ENCODE assay signal across 8 cellular contexts in genomic region chr22:42080287-42080686, GRCh38. TPM values are rescaled to one million over a fixed set of nuclear protein-coding genes. Genes with fewer than 3 reads are reported as not detected.
DNase-seq lines count a peak whose midpoint lies in the region; ATAC-seq and TF ChIP-seq lines count a peak whose summit lies in the region.

No MANE protein-coding gene starts in this region.

- peaks cover 19% of the 10 kb centered on the region for H3K36me3 Mint-ChIP-seq in activated CD8-positive, alpha-beta T cell treated with anti-CD3 and anti-CD28 coated beads for 36 hours (ENCODE audit: low read depth)

- peaks cover 20% of the 10 kb centered on the region for H3K4me1 Mint-ChIP-seq in activated CD8-positive, alpha-beta T cell treated with anti-CD3 and anti-CD28 coated beads for 36 hours (ENCODE audit: low read depth)

- TF ChIP-seq EP300 in neural cell (conservative IDR thresholded peaks at IDR 0.05; ENCODE audit: poor library complexity, severe bottlenecking): no peak

- H3K9me2 ChIP-seq in neural cell (ENCODE audit: insufficient read depth, low read length): no peaks in the 10 kb centered on the region

- H3K9me3 ChIP-seq in BE2C: no peaks in the 10 kb centered on the region
- H3K9me3 ChIP-seq in neural cell (ENCODE audit: low read length): no peaks in the 10 kb centered on the region

- intact Hi-C loops in activated CD8-positive, alpha-beta T cell treated with anti-CD3 and anti-CD28 coated beads for 36 hours (cut with micrococcal nuclease): loop anchor here (10.0 kb wide), 1 partner anchor 355 kb away; the partner anchor contains the start of gene NFAM1

- H3K4me3 ChIP-seq in BE2C (ENCODE audit: low read depth, low read length): peak overlapping the region; percentile 89
- H3K4me3 ChIP-seq in HL-60 (replicated peaks; ENCODE audit: insufficient read depth, low read length): peak overlapping the region; percentile 70
- peak overlapping the region; percentile 70 to 79 for H3K4me3 ChIP-seq in foreskin fibroblast (ENCODE audit: low read depth in 1 of 2, low read length in 2 of 2)
- peak overlapping the region; percentile 74 for H3K4me3 ChIP-seq in neural cell (ENCODE audit: low read length)

- peaks cover 8% of the 10 kb centered on the region for H3F3A ChIP-seq in neural cell (ENCODE audit: insufficient read depth, low read length, poor library complexity, severe bottlenecking)

- H3K27ac ChIP-seq in HL-60 (replicated peaks): peak overlapping the region; percentile 92
- H3K27ac ChIP-seq in neural cell (ENCODE audit: low read length): peak overlapping the region; percentile 97

- no peak for TF ChIP-seq CTCF in BE2C (IDR thresholded peaks at IDR 0.05; ENCODE audit: low read depth, low read length)
- TF ChIP-seq CTCF in HL-60 (IDR thresholded peaks at IDR 0.05; ENCODE audit: insufficient read depth, low read length): no peak
- TF ChIP-seq CTCF in activated CD8-positive, alpha-beta T cell treated with anti-CD3 and anti-CD28 coated beads for 36 hours (IDR thresholded peaks at IDR 0.05): no peak
- TF ChIP-seq CTCF in foreskin fibroblast (IDR thresholded peaks at IDR 0.05; ENCODE audit: low read depth, low read length): no peak
- TF ChIP-seq CTCF in neural cell (IDR thresholded peaks at IDR 0.05; ENCODE audit: poor library complexity, severe bottlenecking): no peak

- ATAC-seq in activated CD8-positive, alpha-beta T cell treated with anti-CD3 and anti-CD28 coated beads for 36 hours: no peak

- peak overlapping the region; percentile 58 for H3K4me2 ChIP-seq in neural cell (ENCODE audit: low read length)

- H3K9me3 Mint-ChIP-seq in activated CD8-positive, alpha-beta T cell treated with anti-CD3 and anti-CD28 coated beads for 36 hours: no peaks in the 10 kb centered on the region

- H3K4me1 ChIP-seq in BE2C: peaks cover 6% of the 10 kb centered on the region

- POLR2A ChIA-PET in activated CD8-positive, alpha-beta T cell treated with anti-CD3 and anti-CD28 coated beads for 36 hours (lab: Charles Lee): interaction anchor here (0.6 to 9.6 kb wide), 8 partner anchors 10 to 396 kb away, joined by 3 to 118 read pairs (median 3); partner anchors contain the start of genes NAGA, NDUFA6 and WBP2NL

- peak overlapping the region; percentile 89 for H3K9ac ChIP-seq in neural cell (ENCODE audit: low read length)

- peaks cover 36% of the 10 kb centered on the region for H3K36me3 ChIP-seq in BE2C
- H3K36me3 ChIP-seq in neural cell (ENCODE audit: insufficient read depth, low read length): no peaks in the 10 kb centered on the region

- no peaks in the 10 kb centered on the region for H3K27me3 Mint-ChIP-seq in activated CD8-positive, alpha-beta T cell treated with anti-CD3 and anti-CD28 coated beads for 36 hours

- no peaks in the 10 kb centered on the region for H3K27me3 ChIP-seq in BE2C
- no peaks in the 10 kb centered on the region for H3K27me3 ChIP-seq in HL-60 (ENCODE audit: insufficient read depth, poor library complexity, severe bottlenecking)
- no peaks in the 10 kb centered on the region for H3K27me3 ChIP-seq in neural cell (ENCODE audit: insufficient read depth, low read depth, low read length)

- DNase-seq in BE2C (peak; percentile 41), HL-60 (ENCODE audit: low read depth in 1 of 2, low spot score in 1 of 2) (no peak), foreskin fibroblast (peak; percentile 32 to 70), NCI-H510A treated with DMSO at 0.1 percent for 48 hours (lab: John Stamatoyannopoulos, UW) (no peak), 8988T (no peak)
- DNase-seq in activated CD8-positive, alpha-beta T cell treated with anti-CD3 and anti-CD28 coated beads for 36 hours: peak; percentile 38
- no peak for DNase-seq in stimulated activated CD4-positive, alpha-beta T cell treated with anti-CD3 and anti-CD28 coated beads, Interleukin-1b, Interleukin-23, amount 100 ng/mL, for 48 hours

- no peaks in the 10 kb centered on the region for H4K20me1 ChIP-seq in neural cell (ENCODE audit: insufficient read depth)

- CTCF ChIA-PET in activated CD8-positive, alpha-beta T cell treated with anti-CD3 and anti-CD28 coated beads for 36 hours (lab: Charles Lee): interaction anchor here (1.2 to 2.3 kb wide), 4 partner anchors 10 to 383 kb away, joined by 3 to 8 read pairs (median 4); partner anchors contain the start of gene NDUFA6

- peak overlapping the region; percentile 58 for H2AFZ ChIP-seq in neural cell (ENCODE audit: low read depth, low read length)

- peak overlapping the region; percentile 95 for H3K27ac Mint-ChIP-seq in activated CD8-positive, alpha-beta T cell treated with anti-CD3 and anti-CD28 coated beads for 36 hours

- TF ChIP-seq RAD21 in neural cell (conservative IDR thresholded peaks at IDR 0.05): peak; percentile 4

- peak overlapping the region; percentile 94 for H3K4me3 Mint-ChIP-seq in activated CD8-positive, alpha-beta T cell treated with anti-CD3 and anti-CD28 coated beads for 36 hours

- H3K79me2 ChIP-seq in neural cell (replicated peaks; ENCODE audit: insufficient read depth, low read length): peaks cover 30% of the 10 kb centered on the region

TF ChIP-seq in neural cell, 6 proteins besides CTCF, POLR2A, EP300 and RAD21:
- no peak for TF ChIP-seq EZH2 (IDR thresholded peaks at IDR 0.05; ENCODE audit: borderline replicate concordance, insufficient read depth, low read length, poor library complexity, severe bottlenecking)
- no peak for TF ChIP-seq SMC3 (conservative IDR thresholded peaks at IDR 0.05; ENCODE audit: poor library complexity)
- no peak for TF ChIP-seq POLR2AphosphoS5 (IDR thresholded peaks at IDR 0.05)
- no peak for TF ChIP-seq MXI1 (conservative IDR thresholded peaks at IDR 0.05; ENCODE audit: poor library complexity, severe bottlenecking)

RNA-seq across cellular contexts. Expression of gene SMDT1, which starts 0.8 kb away (rescaled TPM):
- 216 TPM for polyA plus RNA-seq in BE2C (2012; ENCODE audit: insufficient read depth, insufficient read length, low read depth)
- 10 to 100 TPM; 51.7 to 61.2 TPM for total RNA-seq in activated CD8-positive, alpha-beta T cell treated with anti-CD3 and anti-CD28 coated beads for 36 hours
- polyA plus RNA-seq in neural cell: 42.8 and 44.0 TPM in 2 replicates
- polyA minus RNA-seq in neural cell: 16.3 and 23.5 TPM in 2 replicates

RNA-seq across cellular contexts. Expression of gene PHETA2, which starts 6.2 kb away (rescaled TPM):
- polyA plus RNA-seq in BE2C (2012; ENCODE audit: insufficient read depth, insufficient read length, low read depth): 0.37 TPM
- 1 to 10 TPM in 1 of 2 experiments, under 1 TPM in 1; 0.97 to 1.3 TPM for total RNA-seq in activated CD8-positive, alpha-beta T cell treated with anti-CD3 and anti-CD28 coated beads for 36 hours
- polyA plus RNA-seq in neural cell: 0.22 and 0.42 TPM in 2 replicates
- polyA minus RNA-seq in neural cell: not detected in 2 replicates

RNA-seq across cellular contexts. Expression of gene NAGA, which starts 9.7 kb away (rescaled TPM):
- 14.2 TPM for polyA plus RNA-seq in BE2C (2012; ENCODE audit: insufficient read depth, insufficient read length, low read depth)
- total RNA-seq in activated CD8-positive, alpha-beta T cell treated with anti-CD3 and anti-CD28 coated beads for 36 hours: 1 to 10 TPM; 9.3 to 9.4 TPM
- polyA plus RNA-seq in neural cell: 8.8 and 11.4 TPM in 2 replicates
- polyA minus RNA-seq in neural cell: 11.3 and 13.4 TPM in 2 replicates

RNA-seq across cellular contexts. Expression of gene NDUFA6, which starts 10.3 kb away (rescaled TPM):
- 240 TPM for polyA plus RNA-seq in BE2C (2012; ENCODE audit: insufficient read depth, insufficient read length, low read depth)
- 10 to 100 TPM; 92.8 to 93.8 TPM for total RNA-seq in activated CD8-positive, alpha-beta T cell treated with anti-CD3 and anti-CD28 coated beads for 36 hours
- polyA plus RNA-seq in neural cell: 225 and 273 TPM in 2 replicates
- polyA minus RNA-seq in neural cell: 85.5 and 93.9 TPM in 2 replicates

RNA-seq across cellular contexts. Expression of gene CYP2D6, which starts 50.3 kb away (rescaled TPM):
- 6.7 TPM for polyA plus RNA-seq in BE2C (2012; ENCODE audit: insufficient read depth, insufficient read length, low read depth)
- 1 to 10 TPM; 1.5 to 2.0 TPM for total RNA-seq in activated CD8-positive, alpha-beta T cell treated with anti-CD3 and anti-CD28 coated beads for 36 hours
- polyA plus RNA-seq in neural cell: 11.5 and 14.2 TPM in 2 replicates
- 4.1 TPM in 2 replicates for polyA minus RNA-seq in neural cell

Comparison
In these comparisons a context has a peak if more than half of its experiments do, and no peak if none do; other contexts are left out.
1. DNase-seq: peak in BE2C (single experiment), activated CD8-positive, alpha-beta T cell treated with anti-CD3 and anti-CD28 coated beads for 36 hours (single experiment) and foreskin fibroblast (2 of 2); none in HL-60 (0 of 2), NCI-H510A treated with DMSO at 0.1 percent for 48 hours (single experiment), 8988T (single experiment) and stimulated activated CD4-positive, alpha-beta T cell treated with anti-CD3 and anti-CD28 coated beads, Interleukin-1b, Interleukin-23, amount 100 ng/mL, for 48 hours (single experiment).
2. Peak in every context shown above with its lines, with median percentiles within 50 percentile points of each other: H3K4me3 ChIP-seq.